In genomic region chr13:97631158-97631557, GRCh38 we compare ENCODE assay signal across 12 cellular contexts.
DNase-seq lines count a peak whose midpoint lies in the region; ATAC-seq and TF ChIP-seq lines count a peak whose summit lies in the region.
"Had no signal": no experiment of that assay in that cellular context is flagged by ENCODE, and none has a peak within 500 bp of the region (broad histone marks: within the 10 kb centered on the region; RNA-seq: fewer than 3 reads in every experiment).

No MANE protein-coding gene starts in this region.

- H3K4me1 ChIP-seq in BLaER1 treated with 17β-estradiol and CSF1 and Interleukin-3, amounts not matched to agents 10 nM and 100 nM, result peaks cover 6 to 10% (median 9%) of the 10 kb centered on the region in 10 experiments; a peak in 16 of 20 replicates

- H3K9me3 Mint-ChIP-seq in activated naive CD4-positive, alpha-beta T cell treated with anti-CD3 and anti-CD28 coated beads, Interleukin-2, amount 10 ng/mL, durations not matched to agents 7 days and 5 days, result no peaks in the 10 kb centered on the region
- H3K9me3 Mint-ChIP-seq: T-helper 2 cell treated with Interferon-gamma antibody and Interleukin-4, amounts not matched to agents 5 μg/mL and 100 μg/mL, for 36 hours had no signal

- no peak overlapping the region for H3K27ac Mint-ChIP-seq in activated naive CD4-positive, alpha-beta T cell treated with anti-CD3 and anti-CD28 coated beads, Interleukin-2, amount 10 ng/mL, durations not matched to agents 7 days and 5 days
- H3K27ac Mint-ChIP-seq: T-helper 2 cell treated with Interferon-gamma antibody and Interleukin-4, amounts not matched to agents 5 μg/mL and 100 μg/mL, for 36 hours had no signal

- no peak overlapping the region for H3K4me3 Mint-ChIP-seq in activated naive CD4-positive, alpha-beta T cell treated with anti-CD3 and anti-CD28 coated beads, Interleukin-2, amount 10 ng/mL, durations not matched to agents 7 days and 5 days
- H3K4me3 Mint-ChIP-seq: T-helper 2 cell treated with Interferon-gamma antibody and Interleukin-4, amounts not matched to agents 5 μg/mL and 100 μg/mL, for 36 hours had no signal

- no peaks in the 10 kb centered on the region for H3K27me3 ChIP-seq in BLaER1 treated with 17β-estradiol and CSF1 and Interleukin-3, amounts not matched to agents 10 nM and 100 nM
- no peaks in the 10 kb centered on the region for H3K27me3 ChIP-seq in WERI-Rb-1 (ENCODE audit: insufficient read depth, low read depth, severe bottlenecking)

- H3K9ac ChIP-seq in BLaER1 treated with 17β-estradiol and CSF1 and Interleukin-3, amounts not matched to agents 10 nM and 100 nM, result no peak overlapping the region

- ATAC-seq in GM18909 (IDR thresholded peaks at IDR 0.05; ENCODE audit: poor library complexity, unreplicated experiment) (peak; percentile 78), HG03139 (IDR thresholded peaks at IDR 0.05; ENCODE audit: unreplicated experiment) (peak; percentile 62), HG03196 (IDR thresholded peaks at IDR 0.05; ENCODE audit: unreplicated experiment) (no peak), HG03039 (IDR thresholded peaks at IDR 0.05; ENCODE audit: unreplicated experiment) (no peak)

- CTCF ChIA-PET in activated naive CD4-positive, alpha-beta T cell treated with anti-CD3 and anti-CD28 coated beads, Interleukin-2, amount 10 ng/mL, durations not matched to agents 7 days and 5 days (lab: Charles Lee), result no interaction called here

- H4K20me1 ChIP-seq in BLaER1 treated with 17β-estradiol and CSF1 and Interleukin-3, amounts not matched to agents 10 nM and 100 nM, result no peaks in the 10 kb centered on the region

- H3K36me3 Mint-ChIP-seq in activated naive CD4-positive, alpha-beta T cell treated with anti-CD3 and anti-CD28 coated beads, Interleukin-2, amount 10 ng/mL, durations not matched to agents 7 days and 5 days, result no peaks in the 10 kb centered on the region

- no peak overlapping the region for H3K27ac ChIP-seq in BLaER1 treated with 17β-estradiol and CSF1 and Interleukin-3, amounts not matched to agents 10 nM and 100 nM
- no peak overlapping the region for H3K27ac ChIP-seq in WERI-Rb-1

- no peaks in the 10 kb centered on the region for H3K4me1 Mint-ChIP-seq in activated naive CD4-positive, alpha-beta T cell treated with anti-CD3 and anti-CD28 coated beads, Interleukin-2, amount 10 ng/mL, durations not matched to agents 7 days and 5 days

- DNase-seq in WERI-Rb-1 (peak; percentile 71), activated gamma-delta T cell treated with Interleukin-2 at 50 U/mL for 16 hours (no peak)
- DNase-seq in activated naive CD4-positive, alpha-beta T cell treated with anti-CD3 and anti-CD28 coated beads, Interleukin-2, amount 10 ng/mL, durations not matched to agents 7 days and 5 days, result no peak
- DNase-seq: activated T-cell treated with anti-CD3 and anti-CD28 coated beads for 4 hours, hippocampal formation, NCI-H1092 treated with DMSO at 0.1 percent for 48 hours had no signal

- peak overlapping the region; percentile 1 to 63 (median 34); a peak in 14 of 22 replicates for H3K4me2 ChIP-seq in BLaER1 treated with 17β-estradiol and CSF1 and Interleukin-3, amounts not matched to agents 10 nM and 100 nM

- H3K9me3 ChIP-seq in BLaER1 treated with 17β-estradiol and CSF1 and Interleukin-3, amounts not matched to agents 10 nM and 100 nM (replicated peaks in 1 of 11), result peaks cover 5 to 21% (median 13%) of the 10 kb centered on the region in 11 experiments; a peak in 14 of 22 replicates
- H3K9me3 ChIP-seq in WERI-Rb-1 (ENCODE audit: severe bottlenecking), result no peaks in the 10 kb centered on the region

- peak; percentile 97 for TF ChIP-seq CTCF in WERI-Rb-1 (IDR thresholded peaks at IDR 0.05; ENCODE audit: low read depth, low read length)

- peaks cover 3% of the 10 kb centered on the region for H3K27me3 Mint-ChIP-seq in activated naive CD4-positive, alpha-beta T cell treated with anti-CD3 and anti-CD28 coated beads, Interleukin-2, amount 10 ng/mL, durations not matched to agents 7 days and 5 days

- H3K36me3 ChIP-seq in BLaER1 treated with 17β-estradiol and CSF1 and Interleukin-3, amounts not matched to agents 10 nM and 100 nM, result no peaks in the 10 kb centered on the region
- no peaks in the 10 kb centered on the region for H3K36me3 ChIP-seq in WERI-Rb-1

- H3K4me3 ChIP-seq in BLaER1 treated with 17β-estradiol and CSF1 and Interleukin-3, amounts not matched to agents 10 nM and 100 nM, result no peak overlapping the region
- no peak overlapping the region for H3K4me3 ChIP-seq in WERI-Rb-1 (ENCODE audit: low read depth, low read length)

Comparison
In these comparisons a context has a peak if more than half of its experiments do, and no peak if none do; other contexts are left out.
1. ATAC-seq: peak in GM18909 (single experiment) and HG03139 (single experiment); none in HG03196 (single experiment) and HG03039 (single experiment).